ENCODE assay signal across 25 cellular contexts in the genomic region with DNA sequence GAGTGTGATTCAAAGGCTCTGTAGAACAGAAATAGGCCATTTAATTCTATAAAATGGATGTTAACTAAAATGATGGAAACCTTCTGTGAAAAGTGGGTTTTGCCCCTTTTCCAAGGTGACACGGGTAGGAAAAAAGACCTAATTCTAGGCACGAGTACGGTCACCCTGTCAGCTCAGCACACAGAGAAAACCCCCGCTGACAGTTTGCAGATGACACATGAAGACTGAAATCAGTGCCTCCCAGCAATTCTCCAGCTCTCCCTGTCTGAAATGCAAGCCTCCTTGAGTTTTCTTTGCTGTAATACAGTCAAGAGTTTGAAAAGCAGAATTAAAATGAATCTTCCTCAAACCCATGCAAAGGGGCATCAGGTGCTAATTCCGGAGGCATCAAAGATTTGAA.
"Had no signal": no experiment of that assay in that cellular context is flagged by ENCODE, and none has a peak within 500 bp of the region (broad histone marks: within the 10 kb centered on the region; RNA-seq: fewer than 3 reads in every experiment).

No MANE protein-coding gene starts in this region.

- H3K27me3 Mint-ChIP-seq: dendritic cell treated with granulocyte-macrophage colony-stimulating factor and Interleukin-4, amounts not matched to agents 40 ng/mL and 50 ng/mL, for 4 days; effector memory CD8-positive, alpha-beta T cell; naive B cell had no signal

- DNase-seq: colonic mucosa; cortex of kidney; effector CD8-positive, alpha-beta T cell; effector memory CD8-positive, alpha-beta T cell; endodermal cell; erythroblast; esophagus squamous epithelium; foreskin fibroblast; foreskin melanocyte; gastrocnemius medialis; glutamatergic neuron; heart left ventricle; immature natural killer cell; islet precursor cell; kidney; kidney glomerular epithelial cell; left colon; left lung; left ventricle myocardium superior; lower lobe of right lung; mesenchymal stem cell; mucosa of descending colon; naive B cell had no signal

- H3K4me1 Mint-ChIP-seq: immature natural killer cell, mesothelial cell of epicardium, naive B cell had no signal

- H3K4me3 Mint-ChIP-seq: dendritic cell treated with granulocyte-macrophage colony-stimulating factor and Interleukin-4, amounts not matched to agents 40 ng/mL and 50 ng/mL, for 4 days; effector memory CD8-positive, alpha-beta T cell; endodermal cell; immature natural killer cell; mesothelial cell of epicardium; naive B cell had no signal

- H3K27ac Mint-ChIP-seq: dendritic cell treated with granulocyte-macrophage colony-stimulating factor and Interleukin-4, amounts not matched to agents 40 ng/mL and 50 ng/mL, for 4 days; effector memory CD8-positive, alpha-beta T cell; endodermal cell; immature natural killer cell; mesothelial cell of epicardium had no signal

- H3K36me3 Mint-ChIP-seq: immature natural killer cell, mesothelial cell of epicardium, naive B cell had no signal
